Comparison of ENCODE assay signal across 26 cellular contexts in the genomic region with DNA sequence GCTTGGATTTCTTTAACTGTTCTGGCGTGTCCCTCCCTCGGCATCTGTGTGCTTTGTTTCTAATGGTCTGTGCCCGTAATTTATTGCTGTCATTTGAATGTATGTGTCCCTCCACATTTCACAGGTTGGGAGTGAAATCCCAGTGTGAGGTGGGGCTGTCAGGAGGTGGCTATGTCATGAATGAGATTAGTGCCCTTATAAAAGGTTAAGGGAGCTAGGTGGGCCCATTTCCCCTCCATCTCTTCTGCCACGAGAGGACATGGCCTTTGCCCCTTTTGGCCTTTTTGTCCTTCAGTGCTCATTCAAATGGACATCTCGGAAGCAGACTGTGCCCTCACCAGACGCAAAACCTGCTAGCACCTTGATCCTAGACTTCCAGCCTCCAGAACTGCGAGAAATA.
"Had no signal": no experiment of that assay in that cellular context is flagged by ENCODE, and none has a peak within 500 bp of the region (broad histone marks: within the 10 kb centered on the region; RNA-seq: fewer than 3 reads in every experiment).

No MANE protein-coding gene starts in this region.

- H3K4me3 Mint-ChIP-seq: naive thymus-derived CD4-positive, alpha-beta T cell; natural killer cell; nephron; neural crest cell; stimulated activated effector memory CD8-positive, alpha-beta T cell treated with anti-CD3 and anti-CD28 coated beads, Interleukin-12 subunit alpha, Interleukin-12 subunit beta, amount 100 ng/mL, for 72 hours; stimulated activated naive B cell treated with anti-CD40 and anti-IgM and Interleukin-4, amounts not matched to agents 10 μg/mL and 1 μg/mL and 100 μg/mL, for 72 hours; stimulated activated naive CD8-positive, alpha-beta T cell treated with anti-CD3 and anti-CD28 coated beads, Interleukin-15, Interleukin-2, amounts not matched to agents 100 ng/mL and 50 ng/mL, for 24 hours had no signal

- H3K27me3 ChIP-seq: pancreas, right lobe of liver, sigmoid colon, stomach, thyroid gland, tibial nerve, upper lobe of left lung, vagina had no signal

- H3K4me3 ChIP-seq: pancreas, psoas muscle, right lobe of liver, sigmoid colon, stomach, thoracic aorta, thyroid gland, tibial nerve, upper lobe of left lung, vagina had no signal

- H3K36me3 Mint-ChIP-seq: naive thymus-derived CD4-positive, alpha-beta T cell; natural killer cell; stimulated activated effector memory CD8-positive, alpha-beta T cell treated with anti-CD3 and anti-CD28 coated beads, Interleukin-12 subunit alpha, Interleukin-12 subunit beta, amount 100 ng/mL, for 72 hours; stimulated activated naive B cell treated with anti-CD40 and anti-IgM and Interleukin-4, amounts not matched to agents 10 μg/mL and 1 μg/mL and 100 μg/mL, for 72 hours had no signal

- H3K36me3 ChIP-seq: pancreas, right lobe of liver, sigmoid colon, stomach, thoracic aorta, thyroid gland, tibial nerve, upper lobe of left lung, vagina had no signal

- H3K27ac ChIP-seq: pancreas, psoas muscle, right lobe of liver, sigmoid colon, stomach, thoracic aorta, thyroid gland, tibial nerve, upper lobe of left lung, vagina had no signal

- DNase-seq: naive thymus-derived CD4-positive, alpha-beta T cell; natural killer cell; pancreas; psoas muscle; right cardiac atrium; right lobe of liver; sigmoid colon; small intestine; stimulated activated CD4-positive, alpha-beta T cell treated with anti-CD3 and anti-CD28 coated beads, Interleukin-15, amount 100 ng/mL, for 24 hours; stimulated activated CD4-positive, alpha-beta T cell treated with anti-CD3 and anti-CD28 coated beads, Interleukin-2, amount 100 ng/mL, for 24 hours; stimulated activated CD4-positive, alpha-beta T cell treated with anti-CD3 and anti-CD28 coated beads, Interleukin-2, amount 100 ng/mL, for 48 hours; stimulated activated CD4-positive, alpha-beta T cell treated with anti-CD3 and anti-CD28 coated beads, Interleukin-4, amount 100 ng/mL, for 24 hours; stimulated activated naive B cell treated with anti-CD40 and anti-IgM and Interleukin-4, amounts not matched to agents 10 μg/mL and 1 μg/mL and 100 μg/mL, for 72 hours; stimulated activated naive CD4-positive, alpha-beta T cell treated with Interleukin-2 at 50 U/mL for 16 hours; stomach; trophoblast cell; upper lobe of left lung had no signal

- H3K9me3 Mint-ChIP-seq: naive thymus-derived CD4-positive, alpha-beta T cell; natural killer cell; stimulated activated effector memory CD8-positive, alpha-beta T cell treated with anti-CD3 and anti-CD28 coated beads, Interleukin-12 subunit alpha, Interleukin-12 subunit beta, amount 100 ng/mL, for 72 hours; stimulated activated naive CD8-positive, alpha-beta T cell treated with anti-CD3 and anti-CD28 coated beads, Interleukin-15, Interleukin-2, amounts not matched to agents 100 ng/mL and 50 ng/mL, for 24 hours had no signal

- FAIRE-seq: pancreas, small intestine, urothelium cell line had no signal

- H3K4me1 ChIP-seq: pancreas, psoas muscle, sigmoid colon, stomach, tibial nerve, upper lobe of left lung, vagina had no signal

- H3K4me1 Mint-ChIP-seq: naive thymus-derived CD4-positive, alpha-beta T cell; natural killer cell; stimulated activated effector memory CD8-positive, alpha-beta T cell treated with anti-CD3 and anti-CD28 coated beads, Interleukin-12 subunit alpha, Interleukin-12 subunit beta, amount 100 ng/mL, for 72 hours had no signal

- H3K27ac Mint-ChIP-seq: naive thymus-derived CD4-positive, alpha-beta T cell; natural killer cell; nephron; stimulated activated effector memory CD8-positive, alpha-beta T cell treated with anti-CD3 and anti-CD28 coated beads, Interleukin-12 subunit alpha, Interleukin-12 subunit beta, amount 100 ng/mL, for 72 hours; stimulated activated naive B cell treated with anti-CD40 and anti-IgM and Interleukin-4, amounts not matched to agents 10 μg/mL and 1 μg/mL and 100 μg/mL, for 72 hours; stimulated activated naive CD8-positive, alpha-beta T cell treated with anti-CD3 and anti-CD28 coated beads, Interleukin-15, Interleukin-2, amounts not matched to agents 100 ng/mL and 50 ng/mL, for 24 hours had no signal

- H3K9me3 ChIP-seq: pancreas, psoas muscle, right lobe of liver, sigmoid colon, stomach, thoracic aorta, thyroid gland, tibial nerve, upper lobe of left lung, vagina had no signal
